1 cellular context compared by ENCODE assay signal in the genomic region with DNA sequence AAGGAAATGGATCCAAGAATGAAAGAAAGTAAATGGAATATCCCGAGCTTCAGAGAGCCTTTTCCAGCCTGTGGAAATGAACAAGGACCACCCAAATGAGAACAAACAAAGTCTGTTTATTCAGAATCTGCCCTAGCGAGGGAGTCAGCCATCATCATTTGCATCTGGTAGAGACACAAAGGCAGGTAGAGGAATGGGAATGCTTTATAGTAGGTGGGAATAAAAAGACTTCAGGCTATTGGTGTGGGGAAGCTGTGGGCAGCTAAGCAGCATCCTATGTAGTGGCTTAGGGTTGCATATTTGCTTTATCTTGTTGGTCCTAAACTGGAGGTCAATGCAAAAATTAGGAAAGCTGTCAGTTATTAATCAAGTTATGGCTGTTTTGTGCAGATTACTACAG.
TF ChIP-seq lines count a peak whose summit lies in the region.

No MANE protein-coding gene starts in this region.

TF ChIP-seq in GM23338, 12 proteins besides CTCF, POLR2A, EP300 and RAD21 (continued from another document):
- no peak for TF ChIP-seq ZNF462 (CRISPR knock-in tag; IDR thresholded peaks at IDR 0.05)
- TF ChIP-seq JUNB (IDR thresholded peaks at IDR 0.05; ENCODE audit: unreplicated experiment) = no peak
- no peak for TF ChIP-seq ZNF331 (CRISPR knock-in tag; IDR thresholded peaks at IDR 0.05; ENCODE audit: low read depth)
- no peak for TF ChIP-seq STAT1 (IDR thresholded peaks at IDR 0.05; ENCODE audit: unreplicated experiment)
- TF ChIP-seq ZNF114 (CRISPR knock-in tag; IDR thresholded peaks at IDR 0.05) = no peak
- no peak for TF ChIP-seq REST (IDR thresholded peaks at IDR 0.05; ENCODE audit: unreplicated experiment)
- no peak for TF ChIP-seq NANOG (IDR thresholded peaks at IDR 0.05; ENCODE audit: borderline replicate concordance)
- TF ChIP-seq POLR2AphosphoS5 (IDR thresholded peaks at IDR 0.05; ENCODE audit: low read depth) = no peak
- TF ChIP-seq EZH2 (IDR thresholded peaks at IDR 0.05; ENCODE audit: low read depth, unreplicated experiment) = no peak
- TF ChIP-seq, protein P1, sequence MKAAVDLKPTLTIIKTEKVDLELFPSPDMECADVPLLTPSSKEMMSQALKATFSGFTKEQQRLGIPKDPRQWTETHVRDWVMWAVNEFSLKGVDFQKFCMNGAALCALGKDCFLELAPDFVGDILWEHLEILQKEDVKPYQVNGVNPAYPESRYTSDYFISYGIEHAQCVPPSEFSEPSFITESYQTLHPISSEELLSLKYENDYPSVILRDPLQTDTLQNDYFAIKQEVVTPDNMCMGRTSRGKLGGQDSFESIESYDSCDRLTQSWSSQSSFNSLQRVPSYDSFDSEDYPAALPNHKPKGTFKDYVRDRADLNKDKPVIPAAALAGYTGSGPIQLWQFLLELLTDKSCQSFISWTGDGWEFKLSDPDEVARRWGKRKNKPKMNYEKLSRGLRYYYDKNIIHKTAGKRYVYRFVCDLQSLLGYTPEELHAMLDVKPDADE (IDR thresholded peaks at IDR 0.05) = no peak
- no peak for TF ChIP-seq EZH2phosphoT487 (IDR thresholded peaks at IDR 0.05; ENCODE audit: unreplicated experiment)
